1 cellular context compared by ENCODE assay signal in the genomic region with DNA sequence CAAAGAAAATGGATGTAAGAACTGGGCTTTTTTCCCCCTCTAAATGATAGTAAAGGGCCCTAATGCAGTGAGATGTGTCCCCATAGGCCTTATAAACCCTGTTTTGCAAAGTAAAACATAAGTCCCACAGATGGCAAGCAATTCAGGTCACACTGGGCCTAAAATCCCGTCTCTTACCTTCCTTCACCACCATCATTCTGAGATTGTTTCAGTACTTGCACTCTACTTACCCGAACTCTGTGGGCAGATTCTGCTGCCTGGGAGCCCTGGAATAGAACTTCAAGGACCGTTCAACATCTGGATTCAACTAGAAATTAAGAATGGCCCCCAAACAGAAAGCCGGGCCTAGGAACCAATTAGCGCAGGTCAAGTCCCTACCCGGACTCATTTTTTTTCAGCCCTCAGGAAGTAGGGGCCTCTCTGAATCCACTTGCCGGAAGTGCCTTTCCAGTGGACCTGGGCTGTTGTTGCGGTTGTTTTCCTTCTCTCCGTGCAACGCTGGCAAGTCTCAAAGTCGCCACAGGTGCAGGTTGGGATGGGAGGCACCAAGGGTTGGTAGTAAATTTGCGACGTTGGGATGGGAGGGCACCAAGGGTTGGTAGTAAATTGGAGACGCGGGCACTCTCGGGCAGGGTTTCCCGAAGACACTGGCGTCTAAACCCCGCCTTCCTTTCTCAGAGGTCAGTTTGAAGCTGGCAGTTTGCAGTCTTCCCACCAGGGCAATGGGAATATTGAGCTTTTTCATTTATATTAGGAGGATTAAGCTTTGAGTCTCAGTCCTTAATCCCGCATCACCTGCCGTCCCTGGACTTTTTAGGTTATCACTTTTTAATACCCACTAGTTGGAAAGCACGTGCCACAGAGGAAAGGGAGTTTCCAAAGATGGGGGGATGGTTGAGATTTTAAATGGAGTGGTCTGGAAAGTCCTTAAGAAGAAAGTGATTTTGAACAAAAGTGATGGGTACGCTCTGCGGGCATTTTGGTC.
TF ChIP-seq lines count a peak whose summit lies in the region.

A gene with protein sequence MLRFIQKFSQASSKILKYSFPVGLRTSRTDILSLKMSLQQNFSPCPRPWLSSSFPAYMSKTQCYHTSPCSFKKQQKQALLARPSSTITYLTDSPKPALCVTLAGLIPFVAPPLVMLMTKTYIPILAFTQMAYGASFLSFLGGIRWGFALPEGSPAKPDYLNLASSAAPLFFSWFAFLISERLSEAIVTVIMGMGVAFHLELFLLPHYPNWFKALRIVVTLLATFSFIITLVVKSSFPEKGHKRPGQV (plus strand): TSS at position 429 of the 985 bp plus-strand sequence. CDS start 2,888 bp downstream, outside the sequence.

TF ChIP-seq in HepG2, 621 proteins besides CTCF, POLR2A, EP300 and RAD21 (continued from another document and continues in another):
- TF ChIP-seq, protein P1, sequence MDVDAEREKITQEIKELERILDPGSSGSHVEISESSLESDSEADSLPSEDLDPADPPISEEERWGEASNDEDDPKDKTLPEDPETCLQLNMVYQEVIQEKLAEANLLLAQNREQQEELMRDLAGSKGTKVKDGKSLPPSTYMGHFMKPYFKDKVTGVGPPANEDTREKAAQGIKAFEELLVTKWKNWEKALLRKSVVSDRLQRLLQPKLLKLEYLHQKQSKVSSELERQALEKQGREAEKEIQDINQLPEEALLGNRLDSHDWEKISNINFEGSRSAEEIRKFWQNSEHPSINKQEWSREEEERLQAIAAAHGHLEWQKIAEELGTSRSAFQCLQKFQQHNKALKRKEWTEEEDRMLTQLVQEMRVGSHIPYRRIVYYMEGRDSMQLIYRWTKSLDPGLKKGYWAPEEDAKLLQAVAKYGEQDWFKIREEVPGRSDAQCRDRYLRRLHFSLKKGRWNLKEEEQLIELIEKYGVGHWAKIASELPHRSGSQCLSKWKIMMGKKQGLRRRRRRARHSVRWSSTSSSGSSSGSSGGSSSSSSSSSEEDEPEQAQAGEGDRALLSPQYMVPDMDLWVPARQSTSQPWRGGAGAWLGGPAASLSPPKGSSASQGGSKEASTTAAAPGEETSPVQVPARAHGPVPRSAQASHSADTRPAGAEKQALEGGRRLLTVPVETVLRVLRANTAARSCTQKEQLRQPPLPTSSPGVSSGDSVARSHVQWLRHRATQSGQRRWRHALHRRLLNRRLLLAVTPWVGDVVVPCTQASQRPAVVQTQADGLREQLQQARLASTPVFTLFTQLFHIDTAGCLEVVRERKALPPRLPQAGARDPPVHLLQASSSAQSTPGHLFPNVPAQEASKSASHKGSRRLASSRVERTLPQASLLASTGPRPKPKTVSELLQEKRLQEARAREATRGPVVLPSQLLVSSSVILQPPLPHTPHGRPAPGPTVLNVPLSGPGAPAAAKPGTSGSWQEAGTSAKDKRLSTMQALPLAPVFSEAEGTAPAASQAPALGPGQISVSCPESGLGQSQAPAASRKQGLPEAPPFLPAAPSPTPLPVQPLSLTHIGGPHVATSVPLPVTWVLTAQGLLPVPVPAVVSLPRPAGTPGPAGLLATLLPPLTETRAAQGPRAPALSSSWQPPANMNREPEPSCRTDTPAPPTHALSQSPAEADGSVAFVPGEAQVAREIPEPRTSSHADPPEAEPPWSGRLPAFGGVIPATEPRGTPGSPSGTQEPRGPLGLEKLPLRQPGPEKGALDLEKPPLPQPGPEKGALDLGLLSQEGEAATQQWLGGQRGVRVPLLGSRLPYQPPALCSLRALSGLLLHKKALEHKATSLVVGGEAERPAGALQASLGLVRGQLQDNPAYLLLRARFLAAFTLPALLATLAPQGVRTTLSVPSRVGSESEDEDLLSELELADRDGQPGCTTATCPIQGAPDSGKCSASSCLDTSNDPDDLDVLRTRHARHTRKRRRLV (CRISPR knock-in tag; IDR thresholded peaks at IDR 0.05), result peak; percentile 71
- TF ChIP-seq, protein P2, sequence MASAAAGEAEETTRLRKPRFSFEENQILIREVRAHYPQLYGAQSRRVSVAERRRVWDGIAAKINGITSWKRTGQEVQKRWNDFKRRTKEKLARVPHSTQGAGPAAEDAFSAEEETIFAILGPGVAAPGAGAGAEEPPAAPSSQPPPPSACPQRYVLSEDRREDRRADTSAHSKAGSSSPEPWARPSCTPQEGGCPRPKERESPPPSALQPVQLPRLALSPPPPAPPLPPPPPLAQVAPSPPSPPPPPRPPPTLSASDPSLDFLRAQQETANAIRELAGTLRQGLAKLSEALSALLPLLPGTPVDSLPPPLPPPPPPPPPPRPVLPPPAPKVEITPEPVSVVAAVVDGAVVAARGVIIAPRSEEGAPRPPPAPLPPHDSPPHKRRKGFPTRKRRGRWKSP (CRISPR knock-in tag; IDR thresholded peaks at IDR 0.05), result no peak
- no peak; the same call in 1 of the 2 replicates for TF ChIP-seq NFATC3 (CRISPR knock-in tag; IDR thresholded peaks at IDR 0.05)
- TF ChIP-seq ZNF564 (CRISPR knock-in tag; IDR thresholded peaks at IDR 0.05), result peak; percentile 50
- TF ChIP-seq, protein P3, sequence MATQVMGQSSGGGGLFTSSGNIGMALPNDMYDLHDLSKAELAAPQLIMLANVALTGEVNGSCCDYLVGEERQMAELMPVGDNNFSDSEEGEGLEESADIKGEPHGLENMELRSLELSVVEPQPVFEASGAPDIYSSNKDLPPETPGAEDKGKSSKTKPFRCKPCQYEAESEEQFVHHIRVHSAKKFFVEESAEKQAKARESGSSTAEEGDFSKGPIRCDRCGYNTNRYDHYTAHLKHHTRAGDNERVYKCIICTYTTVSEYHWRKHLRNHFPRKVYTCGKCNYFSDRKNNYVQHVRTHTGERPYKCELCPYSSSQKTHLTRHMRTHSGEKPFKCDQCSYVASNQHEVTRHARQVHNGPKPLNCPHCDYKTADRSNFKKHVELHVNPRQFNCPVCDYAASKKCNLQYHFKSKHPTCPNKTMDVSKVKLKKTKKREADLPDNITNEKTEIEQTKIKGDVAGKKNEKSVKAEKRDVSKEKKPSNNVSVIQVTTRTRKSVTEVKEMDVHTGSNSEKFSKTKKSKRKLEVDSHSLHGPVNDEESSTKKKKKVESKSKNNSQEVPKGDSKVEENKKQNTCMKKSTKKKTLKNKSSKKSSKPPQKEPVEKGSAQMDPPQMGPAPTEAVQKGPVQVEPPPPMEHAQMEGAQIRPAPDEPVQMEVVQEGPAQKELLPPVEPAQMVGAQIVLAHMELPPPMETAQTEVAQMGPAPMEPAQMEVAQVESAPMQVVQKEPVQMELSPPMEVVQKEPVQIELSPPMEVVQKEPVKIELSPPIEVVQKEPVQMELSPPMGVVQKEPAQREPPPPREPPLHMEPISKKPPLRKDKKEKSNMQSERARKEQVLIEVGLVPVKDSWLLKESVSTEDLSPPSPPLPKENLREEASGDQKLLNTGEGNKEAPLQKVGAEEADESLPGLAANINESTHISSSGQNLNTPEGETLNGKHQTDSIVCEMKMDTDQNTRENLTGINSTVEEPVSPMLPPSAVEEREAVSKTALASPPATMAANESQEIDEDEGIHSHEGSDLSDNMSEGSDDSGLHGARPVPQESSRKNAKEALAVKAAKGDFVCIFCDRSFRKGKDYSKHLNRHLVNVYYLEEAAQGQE (IDR thresholded peaks at IDR 0.05; ENCODE audit: borderline replicate concordance in 1 of 2, low read depth in 1 of 2, low read length in 2 of 2), result peak in 1 of 2 experiments; percentile 53; a peak in 1 of 4 replicates
- TF ChIP-seq ZNF747 (CRISPR knock-in tag; IDR thresholded peaks at IDR 0.05; ENCODE audit: borderline replicate concordance), result no peak
- TF ChIP-seq ZNF510 (CRISPR knock-in tag; IDR thresholded peaks at IDR 0.05; ENCODE audit: low read depth), result no peak; the same call in 1 of the 2 replicates
- peak; percentile 85 for TF ChIP-seq POLR2G (IDR thresholded peaks at IDR 0.05; ENCODE audit: low read depth, low read length)
- peak; percentile 94 for TF ChIP-seq GABPB1 (CRISPR knock-in tag; IDR thresholded peaks at IDR 0.05)
- no peak for TF ChIP-seq PAF1 (CRISPR knock-in tag; IDR thresholded peaks at IDR 0.05)
- TF ChIP-seq GLI4 (CRISPR knock-in tag; IDR thresholded peaks at IDR 0.05; ENCODE audit: borderline replicate concordance), result no peak
- TF ChIP-seq SP4 (CRISPR knock-in tag; IDR thresholded peaks at IDR 0.05), result peak; percentile 57
- no peak for TF ChIP-seq NFKBIZ (CRISPR knock-in tag; IDR thresholded peaks at IDR 0.05)
- no peak for TF ChIP-seq FOXA1 (IDR thresholded peaks at IDR 0.05)
- 0 out of 2 replicates have a peak, but pooled peaks have one; percentile 10 for TF ChIP-seq FOXA1 (CRISPR knock-in tag; IDR thresholded peaks at IDR 0.05)
- TF ChIP-seq ZMYM4 (CRISPR knock-in tag; IDR thresholded peaks at IDR 0.05), result peak; percentile 75
- no peak for TF ChIP-seq TCF12 (IDR thresholded peaks at IDR 0.05)
- no peak for TF ChIP-seq TCF12 (CRISPR knock-in tag; IDR thresholded peaks at IDR 0.05)
- no peak for TF ChIP-seq XBP1 (CRISPR knock-in tag; IDR thresholded peaks at IDR 0.05)
- no peak for TF ChIP-seq KLF15 (CRISPR knock-in tag; IDR thresholded peaks at IDR 0.05; ENCODE audit: borderline replicate concordance)
- TF ChIP-seq MAFG (CRISPR knock-in tag; IDR thresholded peaks at IDR 0.05), result no peak
- no peak for TF ChIP-seq CBX2 (IDR thresholded peaks at IDR 0.05; ENCODE audit: low read depth, low read length)
- no peak for TF ChIP-seq CBX2 (CRISPR knock-in tag; IDR thresholded peaks at IDR 0.05; ENCODE audit: low read depth)
- no peak for TF ChIP-seq SMC3 (IDR thresholded peaks at IDR 0.05; ENCODE audit: low read length)
- TF ChIP-seq, protein P4, sequence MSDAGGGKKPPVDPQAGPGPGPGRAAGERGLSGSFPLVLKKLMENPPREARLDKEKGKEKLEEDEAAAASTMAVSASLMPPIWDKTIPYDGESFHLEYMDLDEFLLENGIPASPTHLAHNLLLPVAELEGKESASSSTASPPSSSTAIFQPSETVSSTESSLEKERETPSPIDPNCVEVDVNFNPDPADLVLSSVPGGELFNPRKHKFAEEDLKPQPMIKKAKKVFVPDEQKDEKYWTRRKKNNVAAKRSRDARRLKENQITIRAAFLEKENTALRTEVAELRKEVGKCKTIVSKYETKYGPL (CRISPR knock-in tag; IDR thresholded peaks at IDR 0.05), result 0 out of 2 replicates have a peak, but pooled peaks have one; percentile 12
- TF ChIP-seq HMGA1 (CRISPR knock-in tag; conservative IDR thresholded peaks at IDR 0.05), result no peak
- no peak; the same call in 1 of the 2 replicates for TF ChIP-seq SMYD3 (CRISPR knock-in tag; IDR thresholded peaks at IDR 0.05)
- TF ChIP-seq ZNF121 (CRISPR knock-in tag; IDR thresholded peaks at IDR 0.05), result no peak
- TF ChIP-seq ZNF766 (CRISPR knock-in tag; IDR thresholded peaks at IDR 0.05; ENCODE audit: borderline replicate concordance), result no peak
- TF ChIP-seq, protein P5, sequence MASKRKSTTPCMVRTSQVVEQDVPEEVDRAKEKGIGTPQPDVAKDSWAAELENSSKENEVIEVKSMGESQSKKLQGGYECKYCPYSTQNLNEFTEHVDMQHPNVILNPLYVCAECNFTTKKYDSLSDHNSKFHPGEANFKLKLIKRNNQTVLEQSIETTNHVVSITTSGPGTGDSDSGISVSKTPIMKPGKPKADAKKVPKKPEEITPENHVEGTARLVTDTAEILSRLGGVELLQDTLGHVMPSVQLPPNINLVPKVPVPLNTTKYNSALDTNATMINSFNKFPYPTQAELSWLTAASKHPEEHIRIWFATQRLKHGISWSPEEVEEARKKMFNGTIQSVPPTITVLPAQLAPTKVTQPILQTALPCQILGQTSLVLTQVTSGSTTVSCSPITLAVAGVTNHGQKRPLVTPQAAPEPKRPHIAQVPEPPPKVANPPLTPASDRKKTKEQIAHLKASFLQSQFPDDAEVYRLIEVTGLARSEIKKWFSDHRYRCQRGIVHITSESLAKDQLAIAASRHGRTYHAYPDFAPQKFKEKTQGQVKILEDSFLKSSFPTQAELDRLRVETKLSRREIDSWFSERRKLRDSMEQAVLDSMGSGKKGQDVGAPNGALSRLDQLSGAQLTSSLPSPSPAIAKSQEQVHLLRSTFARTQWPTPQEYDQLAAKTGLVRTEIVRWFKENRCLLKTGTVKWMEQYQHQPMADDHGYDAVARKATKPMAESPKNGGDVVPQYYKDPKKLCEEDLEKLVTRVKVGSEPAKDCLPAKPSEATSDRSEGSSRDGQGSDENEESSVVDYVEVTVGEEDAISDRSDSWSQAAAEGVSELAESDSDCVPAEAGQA (IDR thresholded peaks at IDR 0.05; ENCODE audit: low read depth), result 0 out of 2 replicates have a peak, but pooled peaks have one; percentile 41
- TF ChIP-seq, protein P5 (CRISPR knock-in tag; IDR thresholded peaks at IDR 0.05; ENCODE audit: borderline replicate concordance), result no peak
- TF ChIP-seq, protein P6, sequence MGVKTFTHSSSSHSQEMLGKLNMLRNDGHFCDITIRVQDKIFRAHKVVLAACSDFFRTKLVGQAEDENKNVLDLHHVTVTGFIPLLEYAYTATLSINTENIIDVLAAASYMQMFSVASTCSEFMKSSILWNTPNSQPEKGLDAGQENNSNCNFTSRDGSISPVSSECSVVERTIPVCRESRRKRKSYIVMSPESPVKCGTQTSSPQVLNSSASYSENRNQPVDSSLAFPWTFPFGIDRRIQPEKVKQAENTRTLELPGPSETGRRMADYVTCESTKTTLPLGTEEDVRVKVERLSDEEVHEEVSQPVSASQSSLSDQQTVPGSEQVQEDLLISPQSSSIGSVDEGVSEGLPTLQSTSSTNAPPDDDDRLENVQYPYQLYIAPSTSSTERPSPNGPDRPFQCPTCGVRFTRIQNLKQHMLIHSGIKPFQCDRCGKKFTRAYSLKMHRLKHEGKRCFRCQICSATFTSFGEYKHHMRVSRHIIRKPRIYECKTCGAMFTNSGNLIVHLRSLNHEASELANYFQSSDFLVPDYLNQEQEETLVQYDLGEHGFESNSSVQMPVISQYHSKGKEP (CRISPR knock-in tag; IDR thresholded peaks at IDR 0.05), result no peak
